1 cellular context compared by ENCODE assay signal in genomic region chrX:11724122-11725017, GRCh38.
A peak's percentile ranks its signal among the peaks of the same experiment; 100 is the strongest.
TF ChIP-seq lines count a peak whose summit lies in the region.

No MANE protein-coding gene starts in this region.

TF ChIP-seq in K562, 482 proteins besides CTCF, POLR2A, EP300 and RAD21 (continued from another document):
- TF ChIP-seq C11orf30 (IDR thresholded peaks at IDR 0.05; ENCODE audit: low read depth) = peak; percentile 92
- 0 out of 2 replicates have a peak, but pooled peaks have one; percentile 7 for TF ChIP-seq NFE2 (IDR thresholded peaks at IDR 0.05; ENCODE audit: low read depth)
- no peak for TF ChIP-seq HMG20B (CRISPR knock-in tag; IDR thresholded peaks at IDR 0.05)
- TF ChIP-seq MAFF (IDR thresholded peaks at IDR 0.05; ENCODE audit: low read length) = peak; percentile 87
